ENCODE assay signal across 9 cellular contexts in genomic region chr3:139718415-139718814, GRCh38. TPM values are rescaled to one million over a fixed set of nuclear protein-coding genes. Genes with fewer than 3 reads are reported as not detected.
DNase-seq lines count a peak whose midpoint lies in the region; ATAC-seq and TF ChIP-seq lines count a peak whose summit lies in the region.
"Had no signal": no experiment of that assay in that cellular context is flagged by ENCODE, and none has a peak within 500 bp of the region (broad histone marks: within the 10 kb centered on the region; RNA-seq: fewer than 3 reads in every experiment).

No MANE protein-coding gene starts in this region.

- in situ Hi-C loops in gastrocnemius medialis (cut with MboI; ENCODE audit: low sequenced_read_pairs in 4 of 4) = no loop called here

- no peaks in the 10 kb centered on the region for H3K4me1 Mint-ChIP-seq in natural killer cell

- H3K27me3 ChIP-seq in MG63 (peaks cover 32% of the 10 kb centered on the region), mesendoderm (ENCODE audit: insufficient read depth, low read length, poor library complexity) (no peaks in the 10 kb centered on the region), gastrocnemius medialis (no peaks in the 10 kb centered on the region)

- intact Hi-C loops in natural killer cell (cut with micrococcal nuclease) = no loop called here
- intact Hi-C loops in gastrocnemius medialis (cut with DNase I; ENCODE audit: low total_unique reads) = loop anchor here (2.0 kb wide), 1 partner anchor 216 kb away; the partner anchor contains the start of gene CLSTN2

- no peak overlapping the region for H3K4me2 ChIP-seq in mesendoderm (ENCODE audit: low read length)

- H3K79me2 ChIP-seq in mesendoderm (ENCODE audit: control insufficient read depth, insufficient read depth, low read length) = no peaks in the 10 kb centered on the region

- no peak overlapping the region for H4K5ac ChIP-seq in mesendoderm (ENCODE audit: low read length)

- no peak overlapping the region for H3K27ac ChIP-seq in mesendoderm (ENCODE audit: low read depth, low read length)
- H3K27ac ChIP-seq in gastrocnemius medialis = no peak overlapping the region

- TF ChIP-seq POLR2A in gastrocnemius medialis (IDR thresholded peaks at IDR 0.05) = no peak

- H4K8ac ChIP-seq in mesendoderm (ENCODE audit: low read depth, low read length) = no peak overlapping the region

- no peak overlapping the region for H2AK5ac ChIP-seq in mesendoderm (ENCODE audit: low read length)

- no peak overlapping the region for H2BK5ac ChIP-seq in mesendoderm (ENCODE audit: low read length)

- WGBS in mesendoderm (ENCODE audit: extremely low coverage, insufficient coverage, low lambda C conversion rate) = no CpG with 5 or more reads among the region's 3 CpGs

- no peak overlapping the region for H3K9ac ChIP-seq in mesendoderm (ENCODE audit: low read length)

- no peak overlapping the region for H2BK120ac ChIP-seq in mesendoderm (ENCODE audit: low read depth, low read length)

- no peak overlapping the region for H3K18ac ChIP-seq in mesendoderm (ENCODE audit: low read length)

- peaks cover 0 to 3% of the 10 kb centered on the region in 2 donors for H3K9me3 Mint-ChIP-seq in natural killer cell

- ATAC-seq in natural killer cell = no peak
- no peak for ATAC-seq in GM19395 (IDR thresholded peaks at IDR 0.05; ENCODE audit: unreplicated experiment)
- no peak for ATAC-seq in gastrocnemius medialis

- peak overlapping the region; percentile 38 for H3K56ac ChIP-seq in mesendoderm (ENCODE audit: low read length)

- H3K4me1 ChIP-seq in mesendoderm (ENCODE audit: control insufficient read depth, low read depth, low read length) (peaks cover 3% of the 10 kb centered on the region), gastrocnemius medialis (no peaks in the 10 kb centered on the region)

- no peak overlapping the region for H3K23ac ChIP-seq in mesendoderm (ENCODE audit: low read length)

- H3K9me3 ChIP-seq in MG63 (no peaks in the 10 kb centered on the region), gastrocnemius medialis (no peaks in the 10 kb centered on the region)

- H3K4me3 ChIP-seq in MG63 = no peak overlapping the region
- H3K4me3 ChIP-seq in mesendoderm (ENCODE audit: low read length) = no peak overlapping the region
- no peak overlapping the region for H3K4me3 ChIP-seq in gastrocnemius medialis

- no peak overlapping the region for H3K27ac Mint-ChIP-seq in natural killer cell

- H2BK15ac ChIP-seq in mesendoderm (replicated peaks; ENCODE audit: low read depth) = no peak overlapping the region

- no peaks in the 10 kb centered on the region for H3K79me1 ChIP-seq in mesendoderm (ENCODE audit: low read length)

- DNase-seq in COR-L47 (lab: John Stamatoyannopoulos, UW) = peak; percentile 42
- DNase-seq in MG63 = peak; percentile 44
- peak; percentile 45 for DNase-seq in cerebellar cortex (ENCODE audit: low spot score)
- DNase-seq in mesendoderm = peak; percentile 81
- DNase-seq in DMS79 (lab: John Stamatoyannopoulos, UW) = no peak
- DNase-seq in natural killer cell = no peak
- DNase-seq in gastrocnemius medialis = no peak
- DNase-seq: stimulated activated CD4-positive, alpha-beta T cell treated with anti-CD3 and anti-CD28 coated beads, Interleukin-4, amount 100 ng/mL, for 4 hours had no signal

- no peaks in the 10 kb centered on the region for H3K36me3 Mint-ChIP-seq in natural killer cell

- no peaks in the 10 kb centered on the region for H3K36me3 ChIP-seq in MG63
- H3K36me3 ChIP-seq in mesendoderm (ENCODE audit: control insufficient read depth, insufficient read depth, low read length) = no peaks in the 10 kb centered on the region
- H3K36me3 ChIP-seq in gastrocnemius medialis = no peaks in the 10 kb centered on the region

- no peak overlapping the region for H3K4ac ChIP-seq in mesendoderm (ENCODE audit: low read depth, low read length)

- TF ChIP-seq CTCF in natural killer cell (IDR thresholded peaks at IDR 0.05) (no peak), gastrocnemius medialis (IDR thresholded peaks at IDR 0.05 in 4 of 5, conservative IDR thresholded peaks at IDR 0.05 in 1 of 5) (peak in 1 of 5 experiments; percentile 39)

- H3K27me3 Mint-ChIP-seq in natural killer cell (ENCODE audit: low read depth in 2 of 2) = no peaks in the 10 kb centered on the region

- no peak overlapping the region for H3K4me3 Mint-ChIP-seq in natural killer cell

RNA-seq across cellular contexts. Expression of gene NMNAT3, which starts 40.6 kb away (rescaled TPM):
- 0.37 and 1.6 TPM in 2 replicates for total RNA-seq in MG63 (2014; rRNA removed; shearing (Covaris generic); ENCODE audit: low replicate concordance)
- 1.2 TPM for polyA plus RNA-seq in mesendoderm (2013, experiment 1 of 2)
- 1.3 TPM for polyA plus RNA-seq in mesendoderm (2013, experiment 2 of 2)
- total RNA-seq in natural killer cell (1 to 10 TPM; 1.6 to 3.7 (median 2.2) TPM), gastrocnemius medialis (10 to 100 TPM in 3 of 4 donors, 1 to 10 TPM in 1; 9.5 to 17.2 (median 12.8) TPM)

Comparison
In these comparisons a context has a peak if more than half of its experiments do, and no peak if none do; other contexts are left out.
1. DNase-seq: peak in COR-L47 (single experiment), MG63 (single experiment), cerebellar cortex (single experiment) and mesendoderm (single experiment); none in DMS79 (single experiment), natural killer cell (single experiment) and gastrocnemius medialis (0 of 2).